In the genomic region with DNA sequence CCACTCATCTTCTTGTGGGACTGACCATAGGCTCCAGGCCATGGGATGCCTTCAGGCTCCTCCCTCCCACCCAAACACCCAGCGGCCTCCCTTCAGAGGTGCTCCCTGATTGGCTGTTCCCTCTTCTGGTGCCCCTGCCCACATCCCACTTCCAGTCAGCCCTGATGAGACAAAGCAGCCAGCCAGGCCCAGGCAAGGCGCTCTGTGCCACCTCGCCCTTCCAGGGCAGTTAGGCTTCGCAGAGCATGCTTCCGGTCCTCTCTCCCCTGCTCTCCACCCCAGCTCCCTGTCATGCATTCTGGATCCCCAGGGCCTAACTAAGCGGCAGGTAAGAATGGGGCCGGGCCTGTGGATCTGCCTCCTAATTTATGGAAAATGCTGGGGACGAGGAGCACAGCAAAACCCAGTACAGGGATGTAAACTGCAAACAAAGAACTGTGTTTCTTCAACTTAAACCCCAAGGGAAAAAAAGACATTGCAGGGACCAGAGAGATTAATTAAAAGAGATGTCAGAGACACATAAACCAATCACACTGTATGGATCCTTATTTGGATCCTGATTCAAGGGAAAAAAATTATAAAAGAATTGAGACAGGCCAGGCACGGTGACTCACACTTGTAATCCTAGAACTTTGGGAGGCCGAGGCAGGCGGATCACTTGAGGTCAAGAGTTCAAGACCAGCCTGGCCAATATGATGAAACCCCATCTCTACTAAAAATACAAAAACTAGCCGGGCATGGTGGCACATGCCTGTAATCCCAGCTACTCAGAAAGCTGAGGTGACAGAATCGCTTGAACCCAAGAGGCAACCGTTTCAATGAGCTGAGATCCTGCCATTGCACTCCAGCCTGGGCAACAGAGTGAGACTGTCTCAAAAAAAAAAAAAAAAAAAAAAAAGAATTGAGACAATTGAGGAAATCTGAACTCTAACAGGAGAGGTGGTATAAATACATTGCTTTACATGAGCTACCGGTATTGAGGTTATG, we compare ENCODE assay signal across 2 cellular contexts.
TF ChIP-seq lines count a peak whose summit lies in the region.

No MANE protein-coding gene starts in this region.

TF ChIP-seq in K562, 482 proteins besides CTCF, POLR2A, EP300 and RAD21:
- TF ChIP-seq ZNF384 (IDR thresholded peaks at IDR 0.05; ENCODE audit: low read depth, low read length) (0 out of 2 replicates have a peak, but pooled peaks have one; percentile 13), ZNF24 (IDR thresholded peaks at IDR 0.05) (no peak), ZNF316 (IDR thresholded peaks at IDR 0.05) (0 out of 2 replicates have a peak, but pooled peaks have one; percentile 14)
- TF ChIP-seq, protein P1, sequence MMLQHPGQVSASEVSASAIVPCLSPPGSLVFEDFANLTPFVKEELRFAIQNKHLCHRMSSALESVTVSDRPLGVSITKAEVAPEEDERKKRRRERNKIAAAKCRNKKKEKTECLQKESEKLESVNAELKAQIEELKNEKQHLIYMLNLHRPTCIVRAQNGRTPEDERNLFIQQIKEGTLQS (IDR thresholded peaks at IDR 0.05), result 0 out of 2 replicates have a peak, but pooled peaks have one; percentile 30
- TF ChIP-seq, protein P1 (CRISPR knock-in tag; conservative IDR thresholded peaks at IDR 0.05), result no peak
TF ChIP-seq in K562: peak in this region for 3.

TF ChIP-seq in HepG2, 621 proteins besides CTCF, POLR2A, EP300 and RAD21:
- TF ChIP-seq ADNP (CRISPR knock-in tag; IDR thresholded peaks at IDR 0.05), result no peak
- peak; percentile 43 for TF ChIP-seq RBM22 (optimal IDR thresholded peaks at IDR 0.05; ENCODE audit: low read length)
- no peak for TF ChIP-seq TOPORS (CRISPR knock-in tag; IDR thresholded peaks at IDR 0.05)
- TF ChIP-seq KLF13 (CRISPR knock-in tag; IDR thresholded peaks at IDR 0.05), result no peak
- TF ChIP-seq ZNF263 (CRISPR knock-in tag; IDR thresholded peaks at IDR 0.05), result peak; percentile 32; the same call in 1 of the 2 replicates
- no peak for TF ChIP-seq SNAPC2 (CRISPR knock-in tag; IDR thresholded peaks at IDR 0.05)
- no peak for TF ChIP-seq SP5 (CRISPR knock-in tag; IDR thresholded peaks at IDR 0.05; ENCODE audit: borderline replicate concordance, low read depth)
- TF ChIP-seq FOSL2 (CRISPR knock-in tag; IDR thresholded peaks at IDR 0.05), result peak; percentile 41; the same call in 1 of the 2 replicates
- TF ChIP-seq, protein P2, sequence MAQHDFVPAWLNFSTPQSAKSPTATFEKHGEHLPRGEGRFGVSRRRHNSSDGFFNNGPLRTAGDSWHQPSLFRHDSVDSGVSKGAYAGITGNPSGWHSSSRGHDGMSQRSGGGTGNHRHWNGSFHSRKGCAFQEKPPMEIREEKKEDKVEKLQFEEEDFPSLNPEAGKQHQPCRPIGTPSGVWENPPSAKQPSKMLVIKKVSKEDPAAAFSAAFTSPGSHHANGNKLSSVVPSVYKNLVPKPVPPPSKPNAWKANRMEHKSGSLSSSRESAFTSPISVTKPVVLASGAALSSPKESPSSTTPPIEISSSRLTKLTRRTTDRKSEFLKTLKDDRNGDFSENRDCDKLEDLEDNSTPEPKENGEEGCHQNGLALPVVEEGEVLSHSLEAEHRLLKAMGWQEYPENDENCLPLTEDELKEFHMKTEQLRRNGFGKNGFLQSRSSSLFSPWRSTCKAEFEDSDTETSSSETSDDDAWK (CRISPR knock-in tag; IDR thresholded peaks at IDR 0.05), result no peak
- TF ChIP-seq, protein P3, sequence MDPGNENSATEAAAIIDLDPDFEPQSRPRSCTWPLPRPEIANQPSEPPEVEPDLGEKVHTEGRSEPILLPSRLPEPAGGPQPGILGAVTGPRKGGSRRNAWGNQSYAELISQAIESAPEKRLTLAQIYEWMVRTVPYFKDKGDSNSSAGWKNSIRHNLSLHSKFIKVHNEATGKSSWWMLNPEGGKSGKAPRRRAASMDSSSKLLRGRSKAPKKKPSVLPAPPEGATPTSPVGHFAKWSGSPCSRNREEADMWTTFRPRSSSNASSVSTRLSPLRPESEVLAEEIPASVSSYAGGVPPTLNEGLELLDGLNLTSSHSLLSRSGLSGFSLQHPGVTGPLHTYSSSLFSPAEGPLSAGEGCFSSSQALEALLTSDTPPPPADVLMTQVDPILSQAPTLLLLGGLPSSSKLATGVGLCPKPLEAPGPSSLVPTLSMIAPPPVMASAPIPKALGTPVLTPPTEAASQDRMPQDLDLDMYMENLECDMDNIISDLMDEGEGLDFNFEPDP (CRISPR knock-in tag; conservative IDR thresholded peaks at IDR 0.05), result no peak
